20 cellular contexts compared by ENCODE assay signal in the genomic region with DNA sequence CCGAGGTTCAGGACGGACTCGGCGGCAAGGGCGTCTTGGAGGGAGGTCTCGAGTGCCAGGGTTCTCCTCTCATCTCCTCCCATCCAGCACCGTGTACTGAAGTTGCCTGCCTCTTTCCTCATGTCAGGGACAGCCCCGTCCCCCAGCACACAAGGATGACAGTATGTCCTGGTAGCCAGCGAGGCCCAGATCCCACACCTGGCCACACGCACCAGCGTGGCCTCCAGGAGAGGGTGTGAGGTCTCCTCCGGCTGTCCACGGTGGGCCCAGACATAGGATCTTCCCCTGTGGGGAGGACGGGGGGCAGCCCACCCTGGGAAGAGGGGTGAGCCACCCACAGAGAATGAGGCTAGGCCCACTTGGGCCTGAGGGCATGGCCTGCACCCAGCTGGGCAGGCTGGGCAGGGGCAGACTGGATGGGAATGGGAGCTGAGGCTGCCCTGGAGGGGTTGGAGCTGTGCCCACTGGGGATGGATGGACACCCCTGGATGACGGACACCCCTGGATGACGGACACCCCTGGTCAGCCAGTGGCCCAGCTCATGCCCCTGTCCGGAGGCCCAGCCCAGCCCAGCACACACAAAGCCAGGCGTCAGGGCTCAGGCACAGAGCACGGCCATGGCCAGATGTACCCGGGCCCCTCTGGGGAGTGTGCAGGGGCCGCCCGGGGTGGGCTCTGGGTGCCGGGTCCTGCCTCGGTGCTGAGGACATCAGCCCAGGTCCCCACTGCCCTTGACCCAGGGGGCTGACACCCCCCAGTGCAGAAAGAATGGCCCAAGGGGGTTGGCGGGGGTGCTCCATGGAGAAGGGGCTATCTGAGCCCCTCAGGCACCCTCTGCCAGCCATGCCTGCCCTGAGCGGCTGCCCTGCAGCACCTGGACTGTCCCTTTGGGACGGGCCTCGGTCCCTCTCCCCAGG.
"Had no signal": no experiment of that assay in that cellular context is flagged by ENCODE, and none has a peak within 500 bp of the region (broad histone marks: within the 10 kb centered on the region; RNA-seq: fewer than 3 reads in every experiment).

No MANE protein-coding gene starts in this region.

- H3K4me1 ChIP-seq: adrenal gland, heart right ventricle, parathyroid adenoma had no signal

- H3K9me3 ChIP-seq: adrenal gland had no signal

- ATAC-seq: activated T-cell treated with anti-CD3 and anti-CD28 coated beads, Interleukin-2, amount 50 U/mL, for 72 hours; left lobe of liver; stimulated activated naive B cell treated with anti-CD40 and anti-IgM and Interleukin-4, amounts not matched to agents 10 μg/mL and 1 μg/mL and 100 μg/mL, for 72 hours had no signal

- H3K27ac ChIP-seq: adrenal gland, coronary artery, heart right ventricle, parathyroid adenoma had no signal

- H3K9ac ChIP-seq: parathyroid adenoma had no signal

- FAIRE-seq: islet of Langerhans, TTC549, urothelium cell line had no signal

- H3K4me3 ChIP-seq: adrenal gland, coronary artery, heart right ventricle, smooth muscle cell had no signal

- H3K4me2 ChIP-seq: smooth muscle cell had no signal

- DNase-seq: activated CD4-positive, alpha-beta memory T cell treated with anti-CD3 and anti-CD28 coated beads for 36 hours; activated CD8-positive, alpha-beta memory T cell treated with anti-CD3 and anti-CD28 coated beads, Interleukin-2, amount 50 U/mL, for 4 hours; activated naive CD4-positive, alpha-beta T cell; activated T-cell treated with anti-CD3 and anti-CD28 coated beads, Interleukin-2, amount 50 U/mL, for 72 hours; adrenal gland; central memory CD4-positive, alpha-beta T cell; effector CD8-positive, alpha-beta T cell; foreskin melanocyte; heart right ventricle; mesendoderm; retina; stimulated activated naive B cell treated with anti-CD40 and anti-IgM and Interleukin-4, amounts not matched to agents 10 μg/mL and 1 μg/mL and 100 μg/mL, for 72 hours; T-helper 2 cell had no signal

- H3K36me3 ChIP-seq: adrenal gland, heart right ventricle had no signal
